In genomic region chr6:100459291-100459690, GRCh38 we compare ENCODE assay signal across 38 cellular contexts. TPM values are rescaled to one million over a fixed set of nuclear protein-coding genes. Genes with fewer than 3 reads are reported as not detected.
DNase-seq lines count a peak whose midpoint lies in the region; ATAC-seq, FAIRE-seq and TF ChIP-seq lines count a peak whose summit lies in the region.
"Had no signal": no experiment of that assay in that cellular context is flagged by ENCODE, and none has a peak within 500 bp of the region (broad histone marks: within the 10 kb centered on the region; RNA-seq: fewer than 3 reads in every experiment).

No MANE protein-coding gene starts in this region.

- no peak for TF ChIP-seq CTCF in glutamatergic neuron (IDR thresholded peaks at IDR 0.05; ENCODE audit: partially characterized antibody, unreplicated experiment)
- TF ChIP-seq CTCF in psoas muscle (IDR thresholded peaks at IDR 0.05): no peak
- no peak for TF ChIP-seq CTCF in osteocyte (IDR thresholded peaks at IDR 0.05)

- H3K27me3 ChIP-seq in psoas muscle (ENCODE audit: insufficient read depth in 3 of 3, low read length in 2 of 3): peaks cover 0 to 46% (median 6%) of the 10 kb centered on the region in 3 donors
- H3K27me3 ChIP-seq: MG63, ovary had no signal

- H3K36me3 Mint-ChIP-seq in T-helper 17 cell (ENCODE audit: low read depth) (no peaks in the 10 kb centered on the region), glutamatergic neuron (ENCODE audit: unreplicated experiment) (no peaks in the 10 kb centered on the region), osteocyte (ENCODE audit: unreplicated experiment) (peaks cover 22% of the 10 kb centered on the region)

- H3K9me3 ChIP-seq in T-helper 17 cell (ENCODE audit: control insufficient read depth, low read length, poor library complexity, severe bottlenecking) (peaks cover 21% of the 10 kb centered on the region), psoas muscle (no peaks in the 10 kb centered on the region)
- H3K9me3 ChIP-seq: gastrocnemius medialis, thyroid gland, vagina had no signal

- H3K27ac Mint-ChIP-seq in T-helper 17 cell (peak overlapping the region; percentile 16), glutamatergic neuron (ENCODE audit: unreplicated experiment) (peak overlapping the region; percentile 95), osteocyte (ENCODE audit: unreplicated experiment) (no peak overlapping the region)
- H3K27ac Mint-ChIP-seq: natural killer cell treated with Interleukin-12 subunit alpha and Interleukin-12 subunit beta and Interleukin-15 and Interleukin-18, amount 100 ng/mL, for 72 hours had no signal

- no peaks in the 10 kb centered on the region for H3K36me3 ChIP-seq in psoas muscle (ENCODE audit: insufficient read depth in 1 of 2, low read depth in 1 of 2)
- H3K36me3 ChIP-seq: gastrocnemius medialis, ovary, stomach, thyroid gland, vagina had no signal

- FAIRE-seq in GM19239 (lab: Jason Lieb, UNC): no peak

- intact Hi-C loops in psoas muscle (cut with DNase I): loop anchor here in 1 of 2 donors (2.0 kb wide), 1 partner anchor 122 kb away; no protein-coding TSS in a partner anchor

- H3K27me3 Mint-ChIP-seq in T-helper 17 cell (peaks cover 77% of the 10 kb centered on the region), glutamatergic neuron (ENCODE audit: unreplicated experiment) (peaks cover 50% of the 10 kb centered on the region), osteocyte (ENCODE audit: unreplicated experiment) (peaks cover 78% of the 10 kb centered on the region)

- H3K4me1 Mint-ChIP-seq in T-helper 17 cell (peaks cover 4% of the 10 kb centered on the region), glutamatergic neuron (ENCODE audit: low read depth, unreplicated experiment) (peaks cover 29% of the 10 kb centered on the region), osteocyte (ENCODE audit: unreplicated experiment) (peaks cover 31% of the 10 kb centered on the region)

- peak overlapping the region; percentile 96 for H3K27ac ChIP-seq in psoas muscle
- H3K27ac ChIP-seq: BLaER1 treated with 17β-estradiol and CSF1 and Interleukin-3, amounts not matched to agents 10 nM and 100 nM; dorsolateral prefrontal cortex; gastrocnemius medialis; HL-60; KMS-11; ovary; PC-9; stomach; thyroid gland; vagina had no signal

- DNase-seq in EL: peak; percentile 49
- DNase-seq in T-helper 17 cell: no peak
- no peak for DNase-seq in glutamatergic neuron
- DNase-seq in psoas muscle: no peak
- DNase-seq in GM19239 (ENCODE audit: insufficient read length, low spot score): no peak
- DNase-seq in osteocyte (ENCODE audit: extremely low spot score, unreplicated experiment): no peak
- DNase-seq: activated CD4-positive, alpha-beta T cell treated with anti-CD3 and anti-CD28 coated beads, Interleukin-2, amount 50 U/mL, for 48 hours; activated CD4-positive, CD25-positive, alpha-beta regulatory T cell treated with anti-CD3 and anti-CD28 coated beads, Interleukin-2, amount 50 U/mL, for 72 hours; activated naive CD4-positive, alpha-beta T cell treated with anti-CD3 and anti-CD28 coated beads, Interleukin-2, amount 50 U/mL, for 16 hours; amniotic stem cell; COR-L47; dorsolateral prefrontal cortex; gastrocnemius medialis; GDM1; GOT3; left cardiac atrium; MG63; NCI-H1417; NCI-H2029; NCI-H526 treated with DMSO at 0.1 percent for 48 hours; NK-92 treated with Interleukin-12 subunit alpha and Interleukin-12 subunit beta, amount 100 ng/mL, for 24 hours; ovary; PC-9; stimulated activated CD4-positive, alpha-beta T cell treated with anti-CD3 and anti-CD28 coated beads, Interleukin-2, amount 100 ng/mL, for 24 hours; stomach; T-helper 2 cell; thyroid gland had no signal

- no peak for ATAC-seq in T-helper 17 cell
- no peak for ATAC-seq in psoas muscle
- no peak for ATAC-seq in GM19397 (IDR thresholded peaks at IDR 0.05; ENCODE audit: unreplicated experiment)
- no peak for ATAC-seq in GM21390 (IDR thresholded peaks at IDR 0.05; ENCODE audit: unreplicated experiment)
- ATAC-seq: gastrocnemius medialis; left cardiac atrium; natural killer cell treated with Interleukin-12 subunit alpha and Interleukin-12 subunit beta and Interleukin-15 and Interleukin-18, amount 100 ng/mL, for 72 hours; SK-N-SH treated with all-trans-retinoic acid at 6 μM for 48 hours had no signal

- H3K4me1 ChIP-seq in psoas muscle: no peaks in the 10 kb centered on the region

- WGBS in psoas muscle, 3 donors: 8 to 17% (median 13%) methylated on average over 4 of the region's 4 CpGs

- peaks cover 51% of the 10 kb centered on the region for H3K9me3 Mint-ChIP-seq in glutamatergic neuron (ENCODE audit: unreplicated experiment)
- H3K9me3 Mint-ChIP-seq in osteocyte (ENCODE audit: unreplicated experiment): no peaks in the 10 kb centered on the region

- peak overlapping the region; percentile 84 for H3K4me3 ChIP-seq in psoas muscle
- H3K4me3 ChIP-seq: BLaER1 treated with 17β-estradiol and CSF1 and Interleukin-3, amounts not matched to agents 10 nM and 100 nM; dorsolateral prefrontal cortex; MG63; ovary; PC-9; stomach; thyroid gland; vagina had no signal

- no peak overlapping the region for H3K4me3 Mint-ChIP-seq in T-helper 17 cell
- peak overlapping the region; percentile 96 for H3K4me3 Mint-ChIP-seq in glutamatergic neuron (ENCODE audit: unreplicated experiment)
- no peak overlapping the region for H3K4me3 Mint-ChIP-seq in osteocyte (ENCODE audit: unreplicated experiment)
- H3K4me3 Mint-ChIP-seq: natural killer cell treated with Interleukin-12 subunit alpha and Interleukin-12 subunit beta and Interleukin-15 and Interleukin-18, amount 100 ng/mL, for 72 hours had no signal

RNA-seq across cellular contexts. Expression of gene SIM1, which starts 5.4 kb away (rescaled TPM):
- not detected for total RNA-seq in T-helper 17 cell
- 49.8 TPM for total RNA-seq in glutamatergic neuron (ENCODE audit: unreplicated experiment)
- 10 to 100 TPM in 1 of 4 donors, 1 to 10 TPM in 2, under 1 TPM in 1; 0.60 to 14.4 (median 5.4) TPM for total RNA-seq in psoas muscle
- 10 to 100 TPM in 1 of 3 donors, 1 to 10 TPM in 1, under 1 TPM in 1; 0.76 to 11.2 (median 4.7) TPM for polyA plus RNA-seq in psoas muscle
- 1.6 and 2.6 TPM in 2 replicates for total RNA-seq in osteocyte
- total RNA-seq: cerebellum; dorsolateral prefrontal cortex; left cardiac atrium; lung microvascular endothelial cell; mucosa of gallbladder; natural killer cell treated with Interleukin-12 subunit alpha and Interleukin-12 subunit beta and Interleukin-15 and Interleukin-18, amount 100 ng/mL, for 72 hours; thyroid gland; vagina had no signal
- polyA plus RNA-seq: ovary, stomach had no signal
